In genomic region chr1:211829343-211830054, GRCh38 we compare ENCODE assay signal across 8 cellular contexts. TPM values are rescaled to one million over a fixed set of nuclear protein-coding genes. Genes with fewer than 3 reads are reported as not detected.
DNase-seq lines count a peak whose midpoint lies in the region; ATAC-seq, FAIRE-seq and TF ChIP-seq lines count a peak whose summit lies in the region.

No MANE protein-coding gene starts in this region.

- no peak for FAIRE-seq in A549 (lab: Jason Lieb, UNC)

- peak overlapping the region; percentile 69 for H3K4me3 ChIP-seq in A549
- H3K4me3 ChIP-seq in GM12864 (ENCODE audit: low read depth, low read length) = peak overlapping the region; percentile 83
- H3K4me3 ChIP-seq in cardiac fibroblast (replicated peaks in 1 of 2; ENCODE audit: low read depth in 2 of 2, low read length in 2 of 2) = peak overlapping the region; percentile 59 to 68
- H3K4me3 ChIP-seq in kidney epithelial cell (ENCODE audit: low read depth, low read length) = peak overlapping the region; percentile 46
- H3K4me3 ChIP-seq in spleen = peak overlapping the region; percentile 61 to 91 (median 66)

- DNase-seq in A549 (ENCODE audit: low read depth in 1 of 2, low spot score in 1 of 2) (peak; percentile 63 to 72), GM12864 (ENCODE audit: low read depth) (no peak), NOMO-1 treated with DMSO at 0.1 percent for 48 hours (lab: John Stamatoyannopoulos, UW; ENCODE audit: unreplicated experiment) (peak; percentile 26), cardiac fibroblast (ENCODE audit: low read depth in 2 of 2) (peak; percentile 7 to 17), kidney epithelial cell (ENCODE audit: low read depth) (no peak), spleen (peak; percentile 74)

- H3K27ac ChIP-seq in A549 (peak overlapping the region; percentile 97 to 99), spleen (peak overlapping the region; percentile 85 to 98 (median 94))

- H3K27me3 ChIP-seq in kidney epithelial cell (ENCODE audit: control insufficient read depth, insufficient read depth, low read length) (no peaks in the 10 kb centered on the region), spleen (replicated peaks in 1 of 7) (no peaks in the 10 kb centered on the region)

- TF ChIP-seq POLR2A in A549 (IDR thresholded peaks at IDR 0.05; ENCODE audit: low read length) (no peak), spleen (IDR thresholded peaks at IDR 0.05) (no peak)

- no peak for TF ChIP-seq CTCF in A549 (IDR thresholded peaks at IDR 0.05)
- TF ChIP-seq CTCF in GM12864 (IDR thresholded peaks at IDR 0.05; ENCODE audit: low read depth, low read length, missing control alignments) = no peak
- no peak for TF ChIP-seq CTCF in cardiac fibroblast (IDR thresholded peaks at IDR 0.05; ENCODE audit: low read depth, low read length)
- TF ChIP-seq CTCF in kidney epithelial cell (IDR thresholded peaks at IDR 0.05; ENCODE audit: insufficient read depth, low read length, poor library complexity, severe bottlenecking) = peak; percentile 20
- no peak for TF ChIP-seq CTCF in spleen (IDR thresholded peaks at IDR 0.05 in 8 of 11, conservative IDR thresholded peaks at IDR 0.05 in 3 of 11)

- CTCF ChIA-PET in A549 (lab: Yijun Ruan, JAX) = interaction anchor here (0.6 to 4.4 kb wide), 12 partner anchors 11 to 205 kb away, joined by 3 to 38 read pairs (median 4); partner anchors contain the start of gene INTS7

- no peak for TF ChIP-seq EP300 in A549 (IDR thresholded peaks at IDR 0.05)

- WGBS in A549 (ENCODE audit: missing lambda C conversion rate) = 1% methylated on average over 22 of the region's 22 CpGs
- 22 to 43% (median 30%) methylated on average over 22 of the region's 22 CpGs for WGBS in spleen, 5 donors

- POLR2A ChIA-PET in A549 (lab: Yijun Ruan, JAX) = interaction anchor here (1.2 to 1.6 kb wide), 3 partner anchors 91 to 206 kb away, joined by 4 to 10 read pairs (median 8); partner anchors contain the start of genes DTL and INTS7

- ATAC-seq in A549 (peak; percentile 48 to 69; a peak in 5 of 6 replicates), HG03521 (IDR thresholded peaks at IDR 0.05; ENCODE audit: unreplicated experiment) (no peak), GM21367 (IDR thresholded peaks at IDR 0.05; ENCODE audit: unreplicated experiment) (no peak)

- H3K4me1 ChIP-seq in A549 = peaks cover 44% of the 10 kb centered on the region
- H3K4me1 ChIP-seq in spleen = peaks cover 27 to 88% (median 66%) of the 10 kb centered on the region in 6 donors

- H3K36me3 ChIP-seq in kidney epithelial cell (ENCODE audit: control insufficient read depth, insufficient read depth, low read length) = no peaks in the 10 kb centered on the region
- peaks cover 0 to 16% (median 0%) of the 10 kb centered on the region in 6 donors for H3K36me3 ChIP-seq in spleen

- H3K9me3 ChIP-seq in A549 = no peaks in the 10 kb centered on the region
- no peaks in the 10 kb centered on the region for H3K9me3 ChIP-seq in spleen

- peak overlapping the region; percentile 80 for H3K4me2 ChIP-seq in A549

- no peak; a peak in 1 of 5 replicates for TF ChIP-seq RAD21 in A549 (conservative IDR thresholded peaks at IDR 0.05 in 1 of 2, IDR thresholded peaks at IDR 0.05 in 1 of 2)

- intact Hi-C loops in spleen (cut with DNase I; ENCODE audit: low total_unique reads) = loop anchor here (5.0 to 10.0 kb wide), 2 partner anchors 132 to 205 kb away; partner anchors contain the start of genes DTL and INTS7

TF ChIP-seq in A549, 52 proteins besides CTCF, POLR2A, EP300 and RAD21:
- TF ChIP-seq TFCP2L1 (CRISPR knock-in tag; IDR thresholded peaks at IDR 0.05) (no peak), PHF8 (IDR thresholded peaks at IDR 0.05; ENCODE audit: borderline replicate concordance, low read depth) (peak; percentile 28; the same call in 1 of the 2 replicates), CEBPB (IDR thresholded peaks at IDR 0.05) (peak; percentile 59 to 70; a peak in 3 of 4 replicates)

RNA-seq across cellular contexts. Expression of gene LPGAT1, which starts 1.1 kb away (rescaled TPM):
- polyA plus RNA-seq in A549 (2011; rRNA removed) (48.0 and 48.5 TPM in 2 replicates), A549 (2017; fragmentation: RNase III; extraction: RNeasy Plus Mini Kit Qiagen cat#74134 plus additional on column Dnase treatment) (27.7 to 32.3 TPM (median 30.1 TPM) in 3 replicates), spleen (10 to 100 TPM in 1 of 3 donors, 1 to 10 TPM in 2; 8.8 to 13.1 (median 9.7) TPM)
- polyA plus RNA-seq in A549 (2012; cell fraction: cytosol; rRNA removed) = 6.1 and 11.4 TPM in 2 replicates
- 3.9 and 6.9 TPM in 2 replicates for polyA plus RNA-seq in A549 (2012; cell fraction: nucleus; rRNA removed)
- polyA minus RNA-seq in A549 (2011; rRNA and poly(A)+ RNA removed) = 38.2 and 39.6 TPM in 2 replicates
- total RNA-seq in kidney epithelial cell (41.1 and 51.9 TPM in 2 replicates), spleen (10 to 100 TPM; 55.0 to 80.6 (median 71.4) TPM)

Comparison
In these comparisons a context has a peak if more than half of its experiments do, and no peak if none do; other contexts are left out.
1. ATAC-seq: peak in A549 (2 of 2); none in HG03521 (single experiment) and GM21367 (single experiment).
2. DNase-seq: peak in A549 (2 of 2), NOMO-1 treated with DMSO at 0.1 percent for 48 hours (single experiment), cardiac fibroblast (2 of 2) and spleen (single experiment); none in GM12864 (single experiment) and kidney epithelial cell (single experiment).
3. Peak in every context shown above with its lines, with median percentiles within 50 percentile points of each other: H3K4me3 ChIP-seq.